ENCODE assay signal across 8 cellular contexts in genomic region chr16:48365030-48365600, GRCh38. TPM values are rescaled to one million over a fixed set of nuclear protein-coding genes. Genes with fewer than 3 reads are reported as not detected.
DNase-seq lines count a peak whose midpoint lies in the region; ATAC-seq and TF ChIP-seq lines count a peak whose summit lies in the region.

No MANE protein-coding gene starts in this region.

- WGBS in SK-N-SH (ENCODE audit: low lambda C conversion rate), result 87% methylated on average over 15 of the region's 15 CpGs
- WGBS in testis, 2 donors, result 44 to 49% methylated on average over 15 of the region's 15 CpGs

- intact Hi-C loops in testis (cut with DNase I; ENCODE audit: low total_unique reads), result no loop called here

- peak overlapping the region; percentile 82; the same call in 1 of the 2 replicates for H3K9ac ChIP-seq in SK-N-SH

- TF ChIP-seq CTCF in SK-N-SH (IDR thresholded peaks at IDR 0.05), result no peak
- no peak for TF ChIP-seq CTCF in testis (IDR thresholded peaks at IDR 0.05)

- H3K4me1 ChIP-seq in SK-N-SH (ENCODE audit: control insufficient read depth in 1 of 2, insufficient read depth in 2 of 2, low read depth in 1 of 2, low read length in 1 of 2) (peaks cover 15 to 27% of the 10 kb centered on the region in 2 experiments; a peak in 3 of 4 replicates), testis (peaks cover 12% of the 10 kb centered on the region)

- H3K9me3 ChIP-seq in SK-N-SH, result no peaks in the 10 kb centered on the region
- no peaks in the 10 kb centered on the region for H3K9me3 ChIP-seq in testis

- H2AFZ ChIP-seq in SK-N-SH (ENCODE audit: low read depth), result no peak overlapping the region

- H3K4me3 ChIP-seq in SK-N-SH (ENCODE audit: low read depth in 2 of 2, low read length in 1 of 2), result peak overlapping the region; percentile 63 to 86; a peak in 3 of 4 replicates
- peak overlapping the region in 1 of 2 donors; percentile 66 for H3K4me3 ChIP-seq in testis

- CTCF ChIA-PET in SK-N-SH (lab: Yijun Ruan, JAX), result interaction anchor here (0.6 to 4.8 kb wide), 10 partner anchors 9 to 265 kb away, joined by 3 to 33 read pairs (median 3); no protein-coding TSS in a partner anchor

- H3K9me2 ChIP-seq in SK-N-SH, result no peaks in the 10 kb centered on the region

- POLR2A ChIA-PET in SK-N-SH (lab: Yijun Ruan, JAX), result interaction anchor here (0.8 to 2.1 kb wide), 2 partner anchors 18 to 20 kb away, joined by 3 to 21 read pairs; partner anchors contain the start of gene SIAH1

- peaks cover 93% of the 10 kb centered on the region for H4K20me1 ChIP-seq in SK-N-SH (ENCODE audit: insufficient read depth)

- no peak for TF ChIP-seq EP300 in SK-N-SH (IDR thresholded peaks at IDR 0.05; ENCODE audit: borderline replicate concordance in 1 of 2, low read depth in 1 of 2, low read length in 1 of 2)

- H3K27ac ChIP-seq in SK-N-SH (ENCODE audit: low read depth in 2 of 2, low read length in 1 of 2), result peak overlapping the region; percentile 50 to 91
- peak overlapping the region; percentile 27 for H3K27ac ChIP-seq in layer of hippocampus (ENCODE audit: low read depth, low read length)
- peak overlapping the region; percentile 65 to 85 for H3K27ac ChIP-seq in testis

- H3K27me3 ChIP-seq in SK-N-SH (ENCODE audit: insufficient read depth) (no peaks in the 10 kb centered on the region), layer of hippocampus (ENCODE audit: control insufficient read depth, insufficient read depth, low read length) (no peaks in the 10 kb centered on the region), testis (no peaks in the 10 kb centered on the region)

- peaks cover 12 to 18% of the 10 kb centered on the region in 2 experiments for H3K36me3 ChIP-seq in SK-N-SH (replicated peaks in 1 of 2; ENCODE audit: control insufficient read depth in 1 of 2, insufficient read depth in 2 of 2, low read length in 1 of 2)
- no peaks in the 10 kb centered on the region for H3K36me3 ChIP-seq in testis (ENCODE audit: low read depth, missing control alignments)

- peaks cover 27% of the 10 kb centered on the region for H3F3A ChIP-seq in SK-N-SH (replicated peaks; ENCODE audit: insufficient read depth)

- H3K4me2 ChIP-seq in SK-N-SH, result peak overlapping the region; percentile 89

- TF ChIP-seq RAD21 in SK-N-SH (IDR thresholded peaks at IDR 0.05; ENCODE audit: low read length), result no peak

- DNase-seq in SK-N-SH, result no peak
- DNase-seq in amniotic epithelial cell (ENCODE audit: low read depth), result peak; percentile 60
- DNase-seq in testis, result no peak
- DNase-seq in SHP77 treated with DMSO at 0.1 percent for 48 hours (lab: John Stamatoyannopoulos, UW), result no peak

- H3K79me2 ChIP-seq in SK-N-SH (ENCODE audit: insufficient read depth), result peaks cover 98% of the 10 kb centered on the region

- no peak for ATAC-seq in SK-N-SH treated with all-trans-retinoic acid at 6 μM for 48 hours
- ATAC-seq in HG03565 (IDR thresholded peaks at IDR 0.05; ENCODE audit: unreplicated experiment), result no peak
- ATAC-seq in HG02678 (IDR thresholded peaks at IDR 0.05; ENCODE audit: unreplicated experiment), result no peak

- TF ChIP-seq POLR2A in testis (IDR thresholded peaks at IDR 0.05), result no peak

TF ChIP-seq in SK-N-SH, 30 proteins besides CTCF, POLR2A, EP300 and RAD21 (continues in another document):
- TF ChIP-seq MEF2A (IDR thresholded peaks at IDR 0.05; ENCODE audit: borderline replicate concordance, low read depth), result no peak
- no peak for TF ChIP-seq TAF1 (IDR thresholded peaks at IDR 0.05; ENCODE audit: borderline replicate concordance, low read depth, low read length)
- TF ChIP-seq GATA2 (CRISPR knock-in tag; IDR thresholded peaks at IDR 0.05), result no peak
- no peak for TF ChIP-seq MAX (IDR thresholded peaks at IDR 0.05; ENCODE audit: low read depth)
- TF ChIP-seq FOXJ3 (CRISPR knock-in tag; IDR thresholded peaks at IDR 0.05), result no peak
- TF ChIP-seq TEAD4 (IDR thresholded peaks at IDR 0.05; ENCODE audit: borderline replicate concordance, insufficient read depth), result no peak
- TF ChIP-seq JUND (IDR thresholded peaks at IDR 0.05), result no peak
- TF ChIP-seq GABPA (IDR thresholded peaks at IDR 0.05; ENCODE audit: low read depth), result no peak
- no peak for TF ChIP-seq RFX5 (IDR thresholded peaks at IDR 0.05; ENCODE audit: low read length)
- no peak for TF ChIP-seq RCOR1 (IDR thresholded peaks at IDR 0.05; ENCODE audit: low read length)
- no peak for TF ChIP-seq PBX3 (IDR thresholded peaks at IDR 0.05)
- no peak for TF ChIP-seq USF1 (IDR thresholded peaks at IDR 0.05; ENCODE audit: borderline replicate concordance, low read depth)
- no peak for TF ChIP-seq NFIC (IDR thresholded peaks at IDR 0.05; ENCODE audit: borderline replicate concordance)

TF ChIP-seq in SK-N-SH treated with all-trans-retinoic acid at 6 μM for 48 hours, 23 proteins besides CTCF, POLR2A, EP300 and RAD21:
- no peak for TF ChIP-seq RARB (CRISPR knock-in tag; IDR thresholded peaks at IDR 0.05)
- no peak for TF ChIP-seq PATZ1 (CRISPR knock-in tag; IDR thresholded peaks at IDR 0.05; ENCODE audit: borderline replicate concordance)
- TF ChIP-seq ISL1 (CRISPR knock-in tag; IDR thresholded peaks at IDR 0.05), result no peak
- TF ChIP-seq POU6F1 (CRISPR knock-in tag; IDR thresholded peaks at IDR 0.05; ENCODE audit: borderline replicate concordance, low read depth), result no peak
- TF ChIP-seq CREB5 (CRISPR knock-in tag; IDR thresholded peaks at IDR 0.05; ENCODE audit: low read depth), result no peak
- no peak for TF ChIP-seq TCF4 (CRISPR knock-in tag; IDR thresholded peaks at IDR 0.05; ENCODE audit: borderline replicate concordance)
- TF ChIP-seq OSR1 (CRISPR knock-in tag; IDR thresholded peaks at IDR 0.05), result no peak
- no peak for TF ChIP-seq ZNF8 (CRISPR knock-in tag; IDR thresholded peaks at IDR 0.05)
- no peak for TF ChIP-seq BACH2 (CRISPR knock-in tag; IDR thresholded peaks at IDR 0.05; ENCODE audit: borderline replicate concordance)
- TF ChIP-seq ZFP3 (CRISPR knock-in tag; IDR thresholded peaks at IDR 0.05), result no peak

RNA-seq across cellular contexts. Expression of gene SIAH1, which starts 20.1 kb away (rescaled TPM):
- polyA plus RNA-seq in SK-N-SH (2012; rRNA removed) (15.1 and 15.4 TPM in 2 replicates), testis (ENCODE audit: insufficient read depth, low read depth, low replicate concordance) (53.7 TPM)
- polyA plus RNA-seq in SK-N-SH (2012; cell fraction: cytosol; rRNA removed), result 15.3 and 16.6 TPM in 2 replicates
- polyA plus RNA-seq in SK-N-SH (2012; cell fraction: nucleus; rRNA removed), result 22.7 and 28.0 TPM in 2 replicates
- total RNA-seq in testis, result 10 to 100 TPM; 48.2 to 60.3 TPM
